In the genomic region with DNA sequence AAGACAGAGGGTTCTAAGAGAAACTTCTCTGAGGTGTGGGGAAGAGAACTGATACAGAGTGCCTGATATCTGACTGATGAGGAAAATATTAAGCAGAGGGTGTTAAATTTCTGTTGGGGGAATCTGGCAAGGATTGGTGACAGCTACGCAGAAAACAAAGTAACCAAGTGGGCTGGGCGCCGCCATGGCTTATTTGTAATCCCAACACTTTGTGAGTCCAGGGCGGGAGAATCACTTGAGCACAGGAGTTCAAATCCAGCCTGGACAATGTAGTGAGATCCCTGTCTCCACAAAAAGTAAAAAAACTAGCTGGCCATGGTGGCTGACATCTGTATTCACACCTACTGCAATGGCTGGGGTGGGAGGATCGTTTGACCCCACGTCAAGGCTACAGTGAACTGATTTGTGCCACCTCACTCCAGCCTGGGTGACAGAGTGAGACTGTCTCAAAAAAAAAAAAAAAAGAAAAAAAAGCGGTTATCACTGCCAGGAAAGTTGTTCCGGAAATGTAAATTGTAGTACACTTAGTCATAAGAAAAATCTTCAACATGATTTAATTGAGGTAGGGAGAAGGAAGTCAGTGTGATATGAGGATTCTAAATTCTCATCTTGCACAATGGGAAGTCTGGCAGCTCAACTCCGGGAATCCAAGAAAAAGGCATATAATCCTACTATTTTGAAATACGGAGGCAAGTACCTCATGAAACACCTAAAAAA, we compare ENCODE assay signal across 11 cellular contexts. TPM values are rescaled to one million over a fixed set of nuclear protein-coding genes. Genes with fewer than 3 reads are reported as not detected.
A peak's percentile ranks its signal among the peaks of the same experiment; 100 is the strongest.
DNase-seq lines count a peak whose midpoint lies in the region; ATAC-seq and TF ChIP-seq lines count a peak whose summit lies in the region.
"Had no signal": no experiment of that assay in that cellular context is flagged by ENCODE, and none has a peak within 500 bp of the region (broad histone marks: within the 10 kb centered on the region; RNA-seq: fewer than 3 reads in every experiment).

No MANE protein-coding gene starts in this region.

- H3K27me3 Mint-ChIP-seq in CD4-positive, CD25-positive, alpha-beta regulatory T cell, result no peaks in the 10 kb centered on the region
- H3K27me3 Mint-ChIP-seq in naive thymus-derived CD8-positive, alpha-beta T cell, result no peaks in the 10 kb centered on the region
- H3K27me3 Mint-ChIP-seq: activated B cell treated with CpG ODN at 0.5 μM for 24 hours had no signal

- H3K9me3 ChIP-seq in CD4-positive, CD25-positive, alpha-beta regulatory T cell (ENCODE audit: control insufficient read depth in 2 of 2, low read length in 2 of 2), result no peaks in the 10 kb centered on the region
- no peaks in the 10 kb centered on the region for H3K9me3 ChIP-seq in KOPT-K1 (ENCODE audit: insufficient read depth, low read length, poor library complexity, severe bottlenecking)
- no peaks in the 10 kb centered on the region for H3K9me3 ChIP-seq in suprapubic skin

- POLR2A ChIA-PET in naive thymus-derived CD8-positive, alpha-beta T cell (lab: Charles Lee), result interaction anchor here (0.7 to 4.8 kb wide), 2 partner anchors 18 to 1045 kb away, joined by 3 to 30 read pairs; a partner anchor contains a TSS

- no peak overlapping the region for H3K4me3 ChIP-seq in CD4-positive, CD25-positive, alpha-beta regulatory T cell (ENCODE audit: low read depth, low read length)
- no peak overlapping the region for H3K4me3 ChIP-seq in brain microvascular endothelial cell (ENCODE audit: low read depth, low read length)
- H3K4me3 ChIP-seq in suprapubic skin, result no peak overlapping the region

- H3K27me3 ChIP-seq in CD4-positive, CD25-positive, alpha-beta regulatory T cell (ENCODE audit: control insufficient read depth, insufficient read depth, low read length), result no peaks in the 10 kb centered on the region
- no peaks in the 10 kb centered on the region for H3K27me3 ChIP-seq in brain microvascular endothelial cell (replicated peaks)
- no peaks in the 10 kb centered on the region for H3K27me3 ChIP-seq in suprapubic skin

- peak overlapping the region in 1 of 4 donors; percentile 96 for H3K4me3 Mint-ChIP-seq in CD4-positive, CD25-positive, alpha-beta regulatory T cell
- peak overlapping the region in 9 of 10 donors; percentile 10 to 88 (median 84) for H3K4me3 Mint-ChIP-seq in naive thymus-derived CD8-positive, alpha-beta T cell
- H3K4me3 Mint-ChIP-seq: activated B cell treated with CpG ODN at 0.5 μM for 24 hours had no signal

- ATAC-seq in CD4-positive, CD25-positive, alpha-beta regulatory T cell (ENCODE audit: low read depth in 2 of 2), result no peak
- no peak for ATAC-seq in naive thymus-derived CD8-positive, alpha-beta T cell
- ATAC-seq in HG02588 (IDR thresholded peaks at IDR 0.05; ENCODE audit: unreplicated experiment) (no peak), HG03025 (IDR thresholded peaks at IDR 0.05; ENCODE audit: low FRiP score, unreplicated experiment) (no peak)

- no peak for TF ChIP-seq CTCF in brain microvascular endothelial cell (IDR thresholded peaks at IDR 0.05; ENCODE audit: low read depth, low read length, missing control alignments)
- TF ChIP-seq CTCF in suprapubic skin (IDR thresholded peaks at IDR 0.05), result no peak

- no peak overlapping the region for H3K27ac ChIP-seq in CD4-positive, CD25-positive, alpha-beta regulatory T cell (ENCODE audit: insufficient read depth, low read length, poor library complexity, severe bottlenecking)
- peak overlapping the region; percentile 78 for H3K27ac ChIP-seq in KOPT-K1 (ENCODE audit: low read depth, low read length, poor library complexity, severe bottlenecking)
- H3K27ac ChIP-seq in brain microvascular endothelial cell, result peak overlapping the region; percentile 53
- no peak overlapping the region for H3K27ac ChIP-seq in suprapubic skin

- no peak for DNase-seq in CD4-positive, CD25-positive, alpha-beta regulatory T cell
- no peak for DNase-seq in brain microvascular endothelial cell
- DNase-seq in naive thymus-derived CD8-positive, alpha-beta T cell, result no peak
- DNase-seq in suprapubic skin (ENCODE audit: low spot score in 2 of 2), result no peak
- DNase-seq in GOT3 (lab: John Stamatoyannopoulos, UW), result no peak
- DNase-seq: activated B cell treated with CpG ODN at 0.5 μM for 24 hours, DMS 273 treated with DMSO at 0.1 percent for 48 hours, occipital lobe had no signal

- 66% methylated on average over 9 of the region's 10 CpGs for WGBS in suprapubic skin

- peaks cover 30% of the 10 kb centered on the region for H3K36me3 ChIP-seq in CD4-positive, CD25-positive, alpha-beta regulatory T cell (ENCODE audit: control insufficient read depth, insufficient read depth, low read length)
- peaks cover 52% of the 10 kb centered on the region for H3K36me3 ChIP-seq in KOPT-K1 (ENCODE audit: insufficient read depth, low read length)
- H3K36me3 ChIP-seq in brain microvascular endothelial cell (replicated peaks), result peaks cover 18% of the 10 kb centered on the region
- H3K36me3 ChIP-seq in suprapubic skin, result peaks cover 30% of the 10 kb centered on the region

- peaks cover 27% of the 10 kb centered on the region for H3K36me3 Mint-ChIP-seq in CD4-positive, CD25-positive, alpha-beta regulatory T cell
- peaks cover 0 to 40% (median 7%) of the 10 kb centered on the region in 3 donors for H3K36me3 Mint-ChIP-seq in naive thymus-derived CD8-positive, alpha-beta T cell

- peak overlapping the region in 2 of 3 donors; percentile 15 to 23 for H3K27ac Mint-ChIP-seq in CD4-positive, CD25-positive, alpha-beta regulatory T cell
- H3K27ac Mint-ChIP-seq in naive thymus-derived CD8-positive, alpha-beta T cell, result peak overlapping the region; percentile 76 to 97 (median 93)

- TF ChIP-seq POLR2A in suprapubic skin (IDR thresholded peaks at IDR 0.05), result no peak

- in situ Hi-C loops in brain microvascular endothelial cell (cut with HindIII; ENCODE audit: low pct_ligation_motif_present, low sequenced_read_pairs), result no loop called here

- H3K9me3 Mint-ChIP-seq in CD4-positive, CD25-positive, alpha-beta regulatory T cell, result peaks cover 0 to 1% (median 0%) of the 10 kb centered on the region in 7 donors
- no peaks in the 10 kb centered on the region for H3K9me3 Mint-ChIP-seq in naive thymus-derived CD8-positive, alpha-beta T cell
- H3K9me3 Mint-ChIP-seq: activated B cell treated with CpG ODN at 0.5 μM for 24 hours had no signal

- H3K4me1 Mint-ChIP-seq in CD4-positive, CD25-positive, alpha-beta regulatory T cell, result peaks cover 0 to 31% (median 25%) of the 10 kb centered on the region in 4 donors
- peaks cover 33 to 59% (median 50%) of the 10 kb centered on the region in 4 donors for H3K4me1 Mint-ChIP-seq in naive thymus-derived CD8-positive, alpha-beta T cell

- H3K4me1 ChIP-seq in CD4-positive, CD25-positive, alpha-beta regulatory T cell (ENCODE audit: control insufficient read depth, insufficient read depth, low read length, poor library complexity, severe bottlenecking), result peaks cover 14% of the 10 kb centered on the region
- H3K4me1 ChIP-seq in suprapubic skin, result peaks cover 20% of the 10 kb centered on the region

- no peak for TF ChIP-seq EP300 in suprapubic skin (IDR thresholded peaks at IDR 0.05)

RNA-seq across cellular contexts. Expression of a gene that starts 2.3 kb away (rescaled TPM):
- 2.0 TPM for total RNA-seq in CD4-positive, CD25-positive, alpha-beta regulatory T cell
- polyA plus RNA-seq in CD4-positive, CD25-positive, alpha-beta regulatory T cell, result 1 to 10 TPM in 3 of 4 donors, under 1 TPM in 1; 0.98 to 6.3 (median 2.2) TPM
- 1 to 10 TPM; 7.9 to 8.0 TPM for total RNA-seq in naive thymus-derived CD8-positive, alpha-beta T cell
- polyA plus RNA-seq in naive thymus-derived CD8-positive, alpha-beta T cell, result 1 to 10 TPM; 1.9 to 3.3 (median 3.0) TPM
- 1 to 10 TPM; 3.5 to 7.1 (median 5.8) TPM for total RNA-seq in suprapubic skin

RNA-seq across cellular contexts. Expression of a gene that starts 17.8 kb away (rescaled TPM):
- 59.1 TPM for total RNA-seq in CD4-positive, CD25-positive, alpha-beta regulatory T cell
- 100 to 1,000 TPM; 264 to 331 (median 298) TPM for polyA plus RNA-seq in CD4-positive, CD25-positive, alpha-beta regulatory T cell
- total RNA-seq in naive thymus-derived CD8-positive, alpha-beta T cell, result 10 to 100 TPM; 39.6 to 45.2 TPM
- 100 to 1,000 TPM; 199 to 265 (median 216) TPM for polyA plus RNA-seq in naive thymus-derived CD8-positive, alpha-beta T cell
- 10 to 100 TPM; 29.9 to 58.9 (median 46.0) TPM for total RNA-seq in suprapubic skin

RNA-seq across cellular contexts. Expression of a gene that starts 18.0 kb away (rescaled TPM):
- total RNA-seq in CD4-positive, CD25-positive, alpha-beta regulatory T cell, result 37.6 TPM
- polyA plus RNA-seq in CD4-positive, CD25-positive, alpha-beta regulatory T cell, result 10 to 100 TPM; 54.6 to 86.0 (median 67.1) TPM
- 10 to 100 TPM; 55.1 to 59.2 TPM for total RNA-seq in naive thymus-derived CD8-positive, alpha-beta T cell
- polyA plus RNA-seq in naive thymus-derived CD8-positive, alpha-beta T cell, result 10 to 100 TPM; 27.6 to 43.5 (median 30.7) TPM
- total RNA-seq in suprapubic skin, result 10 to 100 TPM; 32.9 to 47.2 (median 35.9) TPM

Comparison
In these comparisons a context has a peak if more than half of its experiments do, and no peak if none do; other contexts are left out.
1. H3K27ac ChIP-seq: peak in KOPT-K1 (single experiment) and brain microvascular endothelial cell (single experiment); none in CD4-positive, CD25-positive, alpha-beta regulatory T cell (single experiment) and suprapubic skin (single experiment).